In genomic region chr12:89347325-89347829, GRCh38 we compare ENCODE assay signal across 1 cellular context.
TF ChIP-seq lines count a peak whose summit lies in the region.

No MANE protein-coding gene starts in this region.

TF ChIP-seq in WTC11, 78 proteins besides CTCF, POLR2A, EP300 and RAD21 (continued from another document):
- no peak for TF ChIP-seq USF1 (CRISPR knock-in tag; IDR thresholded peaks at IDR 0.05)
- no peak for TF ChIP-seq SMAD4 (CRISPR knock-in tag; IDR thresholded peaks at IDR 0.05)
- peak; percentile 70; the same call in 1 of the 2 replicates for TF ChIP-seq ERG (CRISPR knock-in tag; IDR thresholded peaks at IDR 0.05)
- TF ChIP-seq NFATC4 (CRISPR knock-in tag; IDR thresholded peaks at IDR 0.05) = peak; percentile 74; the same call in 1 of the 2 replicates
- peak; percentile 63; the same call in 1 of the 2 replicates for TF ChIP-seq ETV6 (CRISPR knock-in tag; IDR thresholded peaks at IDR 0.05)
